In genomic region chr14:68450391-68451120, GRCh38 we compare ENCODE assay signal across 1 cellular context.
TF ChIP-seq lines count a peak whose summit lies in the region.

No MANE protein-coding gene starts in this region.

TF ChIP-seq in H1, 55 proteins besides CTCF, POLR2A, EP300 and RAD21 (continued from another document):
- TF ChIP-seq SIN3A (conservative IDR thresholded peaks at IDR 0.05 in 1 of 2, IDR thresholded peaks at IDR 0.05 in 1 of 2; ENCODE audit: low read depth in 1 of 2, low read length in 2 of 2) (no peak), CEBPB (IDR thresholded peaks at IDR 0.05; ENCODE audit: low read depth, low read length) (no peak), FOSL1 (IDR thresholded peaks at IDR 0.05; ENCODE audit: insufficient read depth, low read depth, low read length) (no peak), SP4 (IDR thresholded peaks at IDR 0.05; ENCODE audit: low read length) (no peak), BRCA1 (IDR thresholded peaks at IDR 0.05; ENCODE audit: low read depth, low read length) (no peak), SIX5 (IDR thresholded peaks at IDR 0.05; ENCODE audit: low read depth, low read length) (no peak), POLR2AphosphoS5 (IDR thresholded peaks at IDR 0.05; ENCODE audit: low read depth, low read length) (no peak), TAF7 (optimal IDR thresholded peaks at IDR 0.05; ENCODE audit: borderline replicate concordance, low read depth, low read length) (no peak), SAP30 (IDR thresholded peaks at IDR 0.05; ENCODE audit: insufficient read depth, insufficient replicate concordance, low read length) (no peak), TEAD4 (IDR thresholded peaks at IDR 0.05; ENCODE audit: low read depth, low read length) (no peak)
- TF ChIP-seq, protein P1, sequence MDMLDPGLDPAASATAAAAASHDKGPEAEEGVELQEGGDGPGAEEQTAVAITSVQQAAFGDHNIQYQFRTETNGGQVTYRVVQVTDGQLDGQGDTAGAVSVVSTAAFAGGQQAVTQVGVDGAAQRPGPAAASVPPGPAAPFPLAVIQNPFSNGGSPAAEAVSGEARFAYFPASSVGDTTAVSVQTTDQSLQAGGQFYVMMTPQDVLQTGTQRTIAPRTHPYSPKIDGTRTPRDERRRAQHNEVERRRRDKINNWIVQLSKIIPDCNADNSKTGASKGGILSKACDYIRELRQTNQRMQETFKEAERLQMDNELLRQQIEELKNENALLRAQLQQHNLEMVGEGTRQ (IDR thresholded peaks at IDR 0.05; ENCODE audit: low read length), result no peak
